In genomic region chr3:193780810-193781472, GRCh38 we compare ENCODE assay signal across 8 cellular contexts.
DNase-seq lines count a peak whose midpoint lies in the region; ATAC-seq and TF ChIP-seq lines count a peak whose summit lies in the region.

No MANE protein-coding gene starts in this region.

- no peak overlapping the region for H3K4me3 ChIP-seq in SJSA1

- DNase-seq in GDM1 (lab: John Stamatoyannopoulos, UW): peak; percentile 14
- DNase-seq in SJSA1 (ENCODE audit: low read depth in 1 of 2, low spot score in 2 of 2): peak; percentile 70 to 78
- peak; percentile 37 for DNase-seq in cerebellar cortex (ENCODE audit: low spot score)
- peak; percentile 83 for DNase-seq in kidney tubule cell (ENCODE audit: low spot score)
- DNase-seq in stimulated activated CD4-positive, alpha-beta T cell treated with anti-CD3 and anti-CD28 coated beads, TNF-alpha, amount 100 ng/mL, for 4 hours (ENCODE audit: low read depth in 3 of 3): peak in 2 of 3 experiments; percentile 8 to 17

- H3K27ac ChIP-seq in SJSA1: peak overlapping the region; percentile 23

- no peaks in the 10 kb centered on the region for H3K36me3 ChIP-seq in SJSA1

- ATAC-seq in GM19467 (IDR thresholded peaks at IDR 0.05; ENCODE audit: unreplicated experiment) (no peak), HG02571 (IDR thresholded peaks at IDR 0.05; ENCODE audit: unreplicated experiment) (no peak)

- no peaks in the 10 kb centered on the region for H3K9me3 ChIP-seq in SJSA1 (replicated peaks)

- peak; percentile 86 for TF ChIP-seq CTCF in LNCAP (IDR thresholded peaks at IDR 0.05)

- H3K27me3 ChIP-seq in SJSA1 (replicated peaks): no peaks in the 10 kb centered on the region

- H3K4me1 ChIP-seq in SJSA1 (replicated peaks): peaks cover 37% of the 10 kb centered on the region

Comparison
In these comparisons a context has a peak if more than half of its experiments do, and no peak if none do; other contexts are left out.
1. DNase-seq: peak in every context shown above with its lines; median percentile 83 in kidney tubule cell; 74 in SJSA1; 37 in cerebellar cortex; 14 in GDM1; 12 in stimulated activated CD4-positive, alpha-beta T cell treated with anti-CD3 and anti-CD28 coated beads, TNF-alpha, amount 100 ng/mL, for 4 hours.